ENCODE assay signal across 18 cellular contexts in genomic region chr10:126525326-126525725, GRCh38.
DNase-seq lines count a peak whose midpoint lies in the region; TF ChIP-seq lines count a peak whose summit lies in the region.
"Had no signal": no experiment of that assay in that cellular context is flagged by ENCODE, and none has a peak within 500 bp of the region (broad histone marks: within the 10 kb centered on the region; RNA-seq: fewer than 3 reads in every experiment).

No MANE protein-coding gene starts in this region.

- H3K9me3 Mint-ChIP-seq in neural progenitor cell (peaks cover 3% of the 10 kb centered on the region), Calu3 (ENCODE audit: low read depth, unreplicated experiment) (no peaks in the 10 kb centered on the region)
- H3K9me3 Mint-ChIP-seq: CD8-positive, alpha-beta T cell had no signal

- TF ChIP-seq POLR2A in vagina (IDR thresholded peaks at IDR 0.05) = no peak

- no peak overlapping the region for H3K4me3 Mint-ChIP-seq in neural progenitor cell
- H3K4me3 Mint-ChIP-seq in Calu3 (ENCODE audit: low read depth, unreplicated experiment) = no peak overlapping the region
- H3K4me3 Mint-ChIP-seq: CD8-positive, alpha-beta T cell had no signal

- H3K4me2 ChIP-seq in neural progenitor cell = no peak overlapping the region
- H3K4me2 ChIP-seq in mammary epithelial cell (ENCODE audit: insufficient read depth, low read depth, low read length) = no peak overlapping the region
- H3K4me2 ChIP-seq: KMS-11 had no signal

- H3F3A ChIP-seq in neural progenitor cell (ENCODE audit: low read depth) = no peaks in the 10 kb centered on the region

- no peaks in the 10 kb centered on the region for H3K36me3 Mint-ChIP-seq in neural progenitor cell
- no peaks in the 10 kb centered on the region for H3K36me3 Mint-ChIP-seq in Calu3 (ENCODE audit: insufficient read depth, unreplicated experiment)
- H3K36me3 Mint-ChIP-seq: CD8-positive, alpha-beta T cell had no signal

- BruUV-seq in mammary epithelial cell (replicated peaks; lab: Mats Ljungman, UMichigan) (no TSS peak), Calu3 (replicated peaks; lab: Mats Ljungman, UMichigan) (no TSS peak)

- DNase-seq in NCI-H748 (lab: John Stamatoyannopoulos, UW; ENCODE audit: unreplicated experiment) (peak; percentile 68), NCI-H748 treated with DMSO at 0.1 percent for 48 hours (lab: John Stamatoyannopoulos, UW) (no peak), hippocampal formation (lab: John Stamatoyannopoulos, UW) (peak; percentile 20 to 45), neural progenitor cell (ENCODE audit: low spot score) (peak; percentile 13), vagina (ENCODE audit: extremely low spot score in 2 of 2) (peak; percentile 31 to 67), mammary epithelial cell (no peak), foreskin melanocyte (no peak), Calu3 (no peak)
- DNase-seq: 8988T; CD8-positive, alpha-beta T cell; DMS79 treated with DMSO at 0.1 percent for 48 hours; NCI-H1048; NCI-H1694 treated with DMSO at 0.1 percent for 48 hours; NCI-H2107; NCI-H526 treated with DMSO at 0.1 percent for 48 hours; OCI-M1; SJCRH30 had no signal

- peaks cover 13% of the 10 kb centered on the region for H3K4me1 Mint-ChIP-seq in neural progenitor cell
- no peaks in the 10 kb centered on the region for H3K4me1 Mint-ChIP-seq in Calu3 (ENCODE audit: low read depth, unreplicated experiment)

- H3K4me3 ChIP-seq in neural progenitor cell = no peak overlapping the region
- H3K4me3 ChIP-seq in vagina = no peak overlapping the region
- no peak overlapping the region for H3K4me3 ChIP-seq in mammary epithelial cell (replicated peaks in 1 of 3; ENCODE audit: insufficient read depth in 1 of 3, low read depth in 2 of 3, low read length in 3 of 3)
- H3K4me3 ChIP-seq: SJCRH30 had no signal

- H3K9ac ChIP-seq in neural progenitor cell (no peak overlapping the region), mammary epithelial cell (ENCODE audit: insufficient read depth, low read length) (no peak overlapping the region)
- H3K9ac ChIP-seq: KMS-11 had no signal

- CTCF ChIA-PET in mammary epithelial cell (lab: Charles Lee; ENCODE audit: low non-redundant PET) = no interaction called here
- CTCF ChIA-PET in Calu3 (lab: Charles Lee) = no interaction called here

- no peak for TF ChIP-seq CTCF in neural progenitor cell (IDR thresholded peaks at IDR 0.05)
- TF ChIP-seq CTCF in vagina (IDR thresholded peaks at IDR 0.05) = no peak
- TF ChIP-seq CTCF in mammary epithelial cell (conservative IDR thresholded peaks at IDR 0.05 in 1 of 2, IDR thresholded peaks at IDR 0.05 in 1 of 2; ENCODE audit: extremely low read depth in 1 of 2, insufficient read depth in 1 of 2, low read depth in 1 of 2, low read length in 2 of 2) = no peak
- TF ChIP-seq CTCF in Calu3 (IDR thresholded peaks at IDR 0.05; ENCODE audit: unreplicated experiment) = no peak

- in situ Hi-C loops in mammary epithelial cell (cut with MboI; ENCODE audit: low sequenced_read_pairs in 2 of 2) = no loop called here

- H2AFZ ChIP-seq in neural progenitor cell (replicated peaks) = no peak overlapping the region
- no peak overlapping the region for H2AFZ ChIP-seq in mammary epithelial cell (ENCODE audit: low read depth, low read length)

- H3K27ac Mint-ChIP-seq in neural progenitor cell (no peak overlapping the region), Calu3 (ENCODE audit: unreplicated experiment) (no peak overlapping the region)
- H3K27ac Mint-ChIP-seq: CD8-positive, alpha-beta T cell had no signal

- dilution Hi-C loops in mammary epithelial cell (cut with HindIII; ENCODE audit: low sequenced_read_pairs) = no loop called here

- no peaks in the 10 kb centered on the region for H3K27me3 ChIP-seq in neural progenitor cell
- H3K27me3 ChIP-seq in vagina = no peaks in the 10 kb centered on the region
- H3K27me3 ChIP-seq in mammary epithelial cell (ENCODE audit: insufficient read depth, low read length) = no peaks in the 10 kb centered on the region
- H3K27me3 ChIP-seq: SJCRH30 had no signal

- H3K36me3 ChIP-seq in neural progenitor cell = no peaks in the 10 kb centered on the region
- no peaks in the 10 kb centered on the region for H3K36me3 ChIP-seq in vagina
- no peaks in the 10 kb centered on the region for H3K36me3 ChIP-seq in mammary epithelial cell (ENCODE audit: insufficient read depth, low read length)
- H3K36me3 ChIP-seq: SJCRH30 had no signal

- 86% methylated on average over 5 of the region's 7 CpGs for WGBS in mammary epithelial cell (ENCODE audit: low coverage, missing lambda C conversion rate)

- H3K79me2 ChIP-seq in neural progenitor cell (ENCODE audit: low read depth) (no peaks in the 10 kb centered on the region), mammary epithelial cell (ENCODE audit: insufficient read depth, low read length) (no peaks in the 10 kb centered on the region)

- H4K20me1 ChIP-seq in neural progenitor cell (ENCODE audit: low read depth) = no peaks in the 10 kb centered on the region
- H4K20me1 ChIP-seq in mammary epithelial cell (ENCODE audit: insufficient read depth, low read length) = no peaks in the 10 kb centered on the region

- H3K27ac ChIP-seq in neural progenitor cell (no peak overlapping the region), vagina (no peak overlapping the region), mammary epithelial cell (ENCODE audit: insufficient read depth, low read depth, low read length) (no peak overlapping the region)
- H3K27ac ChIP-seq: KMS-11, SJCRH30 had no signal

- H3K27me3 Mint-ChIP-seq in neural progenitor cell (ENCODE audit: insufficient read depth, low read depth) (peaks cover 11% of the 10 kb centered on the region), Calu3 (ENCODE audit: unreplicated experiment) (no peaks in the 10 kb centered on the region)

- H3K4me1 ChIP-seq in neural progenitor cell (peaks cover 3% of the 10 kb centered on the region), vagina (no peaks in the 10 kb centered on the region), mammary epithelial cell (ENCODE audit: insufficient read depth, low read length) (no peaks in the 10 kb centered on the region)
- H3K4me1 ChIP-seq: SJCRH30 had no signal

- intact Hi-C loops in vagina (cut with DNase I) (no loop called here), mammary epithelial cell (cut with micrococcal nuclease) (no loop called here), Calu3 (cut with micrococcal nuclease; ENCODE audit: unreplicated experiment) (no loop called here)

- H3K9me3 ChIP-seq in neural progenitor cell (ENCODE audit: low read depth) (no peaks in the 10 kb centered on the region), vagina (no peaks in the 10 kb centered on the region), mammary epithelial cell (replicated peaks; ENCODE audit: insufficient read depth, low read length) (no peaks in the 10 kb centered on the region)
- H3K9me3 ChIP-seq: SJCRH30 had no signal

Comparison
In these comparisons a context has a peak if more than half of its experiments do, and no peak if none do; other contexts are left out.
1. DNase-seq: peak in NCI-H748 (single experiment), hippocampal formation (2 of 2), neural progenitor cell (single experiment) and vagina (2 of 2); none in NCI-H748 treated with DMSO at 0.1 percent for 48 hours (single experiment), mammary epithelial cell (single experiment), foreskin melanocyte (single experiment) and Calu3 (single experiment).